8 cellular contexts compared by ENCODE assay signal in the genomic region with DNA sequence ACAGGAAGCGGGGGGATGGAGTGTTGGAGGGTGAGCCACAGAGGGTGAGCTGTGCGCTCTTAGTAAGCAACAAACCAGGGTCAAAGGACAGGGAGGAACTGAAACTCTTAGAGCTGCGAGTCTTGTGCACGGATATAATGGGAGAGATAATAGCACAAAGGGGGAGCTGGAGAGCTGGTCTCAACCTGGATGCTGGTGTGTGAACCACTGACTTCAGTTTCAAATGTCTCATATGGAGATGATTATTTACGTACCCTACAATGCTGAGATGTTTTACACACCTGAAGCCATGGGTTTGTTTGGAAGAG. TPM values are rescaled to one million over a fixed set of nuclear protein-coding genes. Genes with fewer than 3 reads are reported as not detected.
DNase-seq lines count a peak whose midpoint lies in the region; ATAC-seq and TF ChIP-seq lines count a peak whose summit lies in the region.

No MANE protein-coding gene starts in this region.

- H3K4me1 Mint-ChIP-seq in endothelial cell (ENCODE audit: unreplicated experiment) = peaks cover 15% of the 10 kb centered on the region

- DNase-seq in SW480 (ENCODE audit: low spot score) (peak; percentile 10), midbrain (lab: John Stamatoyannopoulos, UW) (no peak), ureter (ENCODE audit: low spot score) (no peak), endothelial cell (ENCODE audit: low spot score) (no peak), NCI-H1436 treated with DMSO at 0.1 percent for 48 hours (lab: John Stamatoyannopoulos, UW) (no peak)

- peak overlapping the region in 1 of 11 experiments; percentile 24; a peak in 2 of 22 replicates for H3K27ac ChIP-seq in BLaER1 treated with 17β-estradiol and CSF1 and Interleukin-3, amounts not matched to agents 10 nM and 100 nM

- H3K9ac ChIP-seq in BLaER1 treated with 17β-estradiol and CSF1 and Interleukin-3, amounts not matched to agents 10 nM and 100 nM = no peak overlapping the region

- no peaks in the 10 kb centered on the region for H3K27me3 ChIP-seq in BLaER1 treated with 17β-estradiol and CSF1 and Interleukin-3, amounts not matched to agents 10 nM and 100 nM

- peaks cover 2% of the 10 kb centered on the region for H3K27me3 Mint-ChIP-seq in endothelial cell (ENCODE audit: unreplicated experiment)

- peak overlapping the region; percentile 50 to 78 (median 66) for H3K4me2 ChIP-seq in BLaER1 treated with 17β-estradiol and CSF1 and Interleukin-3, amounts not matched to agents 10 nM and 100 nM

- ATAC-seq in GM19372 (IDR thresholded peaks at IDR 0.05; ENCODE audit: low read depth, unreplicated experiment) (peak; percentile 100), HG03159 (IDR thresholded peaks at IDR 0.05; ENCODE audit: unreplicated experiment) (peak; percentile 99)

- no peak overlapping the region for H3K4me3 ChIP-seq in BLaER1 treated with 17β-estradiol and CSF1 and Interleukin-3, amounts not matched to agents 10 nM and 100 nM

- H3K4me1 ChIP-seq in BLaER1 treated with 17β-estradiol and CSF1 and Interleukin-3, amounts not matched to agents 10 nM and 100 nM = peaks cover 17 to 24% (median 20%) of the 10 kb centered on the region in 10 experiments

- peaks cover 4% of the 10 kb centered on the region for H3K36me3 Mint-ChIP-seq in endothelial cell (ENCODE audit: low read depth, unreplicated experiment)

- no peak overlapping the region for H3K27ac Mint-ChIP-seq in endothelial cell (ENCODE audit: unreplicated experiment)

- H3K4me3 Mint-ChIP-seq in endothelial cell (ENCODE audit: unreplicated experiment) = no peak overlapping the region

- no peaks in the 10 kb centered on the region for H4K20me1 ChIP-seq in BLaER1 treated with 17β-estradiol and CSF1 and Interleukin-3, amounts not matched to agents 10 nM and 100 nM

- H3K9me3 Mint-ChIP-seq in endothelial cell (ENCODE audit: unreplicated experiment) = no peaks in the 10 kb centered on the region

- no peaks in the 10 kb centered on the region for H3K36me3 ChIP-seq in BLaER1 treated with 17β-estradiol and CSF1 and Interleukin-3, amounts not matched to agents 10 nM and 100 nM

- no peaks in the 10 kb centered on the region for H3K9me3 ChIP-seq in BLaER1 treated with 17β-estradiol and CSF1 and Interleukin-3, amounts not matched to agents 10 nM and 100 nM (replicated peaks in 1 of 11)

- no peak for TF ChIP-seq CTCF in endothelial cell (IDR thresholded peaks at IDR 0.05; ENCODE audit: unreplicated experiment)

RNA-seq across cellular contexts. Expression of gene PTGR3, which starts 35.9 kb away (rescaled TPM):
- total RNA-seq in ureter (31.5 TPM), endothelial cell (ENCODE audit: unreplicated experiment) (26.3 TPM)

RNA-seq across cellular contexts. Expression of gene TSHZ1, which starts 37.5 kb away (rescaled TPM):
- total RNA-seq in ureter (21.1 TPM), endothelial cell (ENCODE audit: unreplicated experiment) (16.3 TPM)
